Comparison of ENCODE assay signal across 12 cellular contexts in the genomic region with DNA sequence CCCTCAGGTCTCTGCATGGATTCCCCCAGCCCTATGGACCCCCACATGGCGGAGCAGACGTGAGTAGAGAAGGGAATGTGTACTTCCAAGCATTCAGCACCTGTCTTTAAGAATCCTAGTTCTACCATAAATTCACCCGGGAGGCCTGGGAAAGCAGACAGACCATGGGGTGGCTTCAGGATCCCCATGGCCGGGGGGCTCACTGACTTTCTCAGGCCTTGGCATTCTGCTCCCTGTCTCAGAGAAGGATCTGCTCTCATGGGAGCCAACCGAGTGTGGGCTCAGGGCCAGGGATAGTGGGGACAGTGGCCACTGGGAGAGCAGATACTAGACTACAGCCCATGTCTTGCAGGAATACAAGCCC. TPM values are rescaled to one million over a fixed set of nuclear protein-coding genes. Genes with fewer than 3 reads are reported as not detected.
DNase-seq lines count a peak whose midpoint lies in the region; ATAC-seq, FAIRE-seq and TF ChIP-seq lines count a peak whose summit lies in the region.
"Had no signal": no experiment of that assay in that cellular context is flagged by ENCODE, and none has a peak within 500 bp of the region (broad histone marks: within the 10 kb centered on the region; RNA-seq: fewer than 3 reads in every experiment).

No MANE protein-coding gene starts in this region.

- H3K36me3 Mint-ChIP-seq in activated naive CD4-positive, alpha-beta T cell treated with anti-CD3 and anti-CD28 coated beads, Interleukin-2, amount 10 ng/mL, durations not matched to agents 7 days and 5 days: peaks cover 74% of the 10 kb centered on the region
- peaks cover 37% of the 10 kb centered on the region for H3K36me3 Mint-ChIP-seq in activated naive CD8-positive, alpha-beta T cell treated with anti-CD3 and anti-CD28 coated beads, Interleukin-2, amount 10 ng/mL, durations not matched to agents 7 days and 5 days

- 30% methylated on average over 4 of the region's 5 CpGs for WGBS in right lobe of liver (ENCODE audit: insufficient coverage, low coverage, low lambda C conversion rate, missing lambda C conversion rate)
- 93% methylated on average over 5 of the region's 5 CpGs for WGBS in thymus

- intact Hi-C loops in right lobe of liver (cut with DNase I) (no loop called here), gastrocnemius medialis (cut with DNase I; ENCODE audit: low total_unique reads) (no loop called here)

- no peak for TF ChIP-seq CTCF in right lobe of liver (IDR thresholded peaks at IDR 0.05)
- no peak for TF ChIP-seq CTCF in gastrocnemius medialis (IDR thresholded peaks at IDR 0.05 in 4 of 5, conservative IDR thresholded peaks at IDR 0.05 in 1 of 5)

- H3K27me3 Mint-ChIP-seq in activated naive CD4-positive, alpha-beta T cell treated with anti-CD3 and anti-CD28 coated beads, Interleukin-2, amount 10 ng/mL, durations not matched to agents 7 days and 5 days: peaks cover 4% of the 10 kb centered on the region
- H3K27me3 Mint-ChIP-seq in activated naive CD8-positive, alpha-beta T cell treated with anti-CD3 and anti-CD28 coated beads, Interleukin-2, amount 10 ng/mL, durations not matched to agents 7 days and 5 days: no peaks in the 10 kb centered on the region

- no peaks in the 10 kb centered on the region for H3K27me3 ChIP-seq in right lobe of liver
- no peaks in the 10 kb centered on the region for H3K27me3 ChIP-seq in thymus (ENCODE audit: control insufficient read depth, insufficient read depth)
- H3K27me3 ChIP-seq in gastrocnemius medialis: no peaks in the 10 kb centered on the region

- H3K4me3 ChIP-seq in right lobe of liver (peak overlapping the region in 2 of 3 donors; percentile 5 to 12), thymus (ENCODE audit: low read length) (no peak overlapping the region), gastrocnemius medialis (no peak overlapping the region)

- no peak for FAIRE-seq in GM12891 (lab: Jason Lieb, UNC)
- FAIRE-seq: bronchial epithelial cell, islet of Langerhans had no signal

- H3K4me1 ChIP-seq in right lobe of liver (peaks cover 0 to 35% (median 18%) of the 10 kb centered on the region in 4 donors), thymus (ENCODE audit: control insufficient read depth, insufficient read depth, low read length) (peaks cover 35% of the 10 kb centered on the region), gastrocnemius medialis (peaks cover 0 to 5% of the 10 kb centered on the region in 2 donors)

- ATAC-seq in activated naive CD8-positive, alpha-beta T cell treated with anti-CD3 and anti-CD28 coated beads, Interleukin-2, amount 10 ng/mL, durations not matched to agents 7 days and 5 days (ENCODE audit: low read depth): no peak
- peak in 1 of 4 donors; percentile 20 for ATAC-seq in right lobe of liver
- no peak for ATAC-seq in gastrocnemius medialis

- no peak for DNase-seq in activated naive CD4-positive, alpha-beta T cell treated with anti-CD3 and anti-CD28 coated beads, Interleukin-2, amount 10 ng/mL, durations not matched to agents 7 days and 5 days
- no peak for DNase-seq in activated naive CD4-positive, alpha-beta T cell (lab: John Stamatoyannopoulos, UW)
- DNase-seq in activated naive CD8-positive, alpha-beta T cell treated with anti-CD3 and anti-CD28 coated beads, Interleukin-2, amount 10 ng/mL, durations not matched to agents 7 days and 5 days: no peak
- DNase-seq in right lobe of liver (peak in 2 of 3 donors; percentile 66 to 75), GM12891 (ENCODE audit: insufficient read length, low spot score) (no peak), gastrocnemius medialis (no peak), mucosa of gallbladder (ENCODE audit: low spot score) (no peak)
- DNase-seq: COR-L47, T-helper 9 cell had no signal

- H3K27ac ChIP-seq in right lobe of liver (peak overlapping the region; percentile 49 to 86 (median 85)), thymus (ENCODE audit: low read depth) (peak overlapping the region; percentile 74), gastrocnemius medialis (peak overlapping the region in 1 of 4 donors; percentile 48)

- H3K9me3 ChIP-seq in right lobe of liver (no peaks in the 10 kb centered on the region), thymus (ENCODE audit: control insufficient read depth) (no peaks in the 10 kb centered on the region), gastrocnemius medialis (no peaks in the 10 kb centered on the region)

- no peaks in the 10 kb centered on the region for H3K9me3 Mint-ChIP-seq in activated naive CD4-positive, alpha-beta T cell treated with anti-CD3 and anti-CD28 coated beads, Interleukin-2, amount 10 ng/mL, durations not matched to agents 7 days and 5 days
- H3K9me3 Mint-ChIP-seq in activated naive CD8-positive, alpha-beta T cell treated with anti-CD3 and anti-CD28 coated beads, Interleukin-2, amount 10 ng/mL, durations not matched to agents 7 days and 5 days: no peaks in the 10 kb centered on the region

- H3K36me3 ChIP-seq in right lobe of liver (peaks cover 0 to 2% (median 0%) of the 10 kb centered on the region in 4 donors), thymus (ENCODE audit: control insufficient read depth, insufficient read depth) (peaks cover 38% of the 10 kb centered on the region), gastrocnemius medialis (no peaks in the 10 kb centered on the region)

- in situ Hi-C loops in gastrocnemius medialis (cut with MboI; ENCODE audit: low sequenced_read_pairs in 4 of 4): no loop called here

- peak overlapping the region; percentile 98 for H3K27ac Mint-ChIP-seq in activated naive CD4-positive, alpha-beta T cell treated with anti-CD3 and anti-CD28 coated beads, Interleukin-2, amount 10 ng/mL, durations not matched to agents 7 days and 5 days
- peak overlapping the region; percentile 84 for H3K27ac Mint-ChIP-seq in activated naive CD8-positive, alpha-beta T cell treated with anti-CD3 and anti-CD28 coated beads, Interleukin-2, amount 10 ng/mL, durations not matched to agents 7 days and 5 days

- H3K4me1 Mint-ChIP-seq in activated naive CD4-positive, alpha-beta T cell treated with anti-CD3 and anti-CD28 coated beads, Interleukin-2, amount 10 ng/mL, durations not matched to agents 7 days and 5 days: peaks cover 72% of the 10 kb centered on the region
- H3K4me1 Mint-ChIP-seq in activated naive CD8-positive, alpha-beta T cell treated with anti-CD3 and anti-CD28 coated beads, Interleukin-2, amount 10 ng/mL, durations not matched to agents 7 days and 5 days: peaks cover 43% of the 10 kb centered on the region

- peak overlapping the region; percentile 97 for H3K4me3 Mint-ChIP-seq in activated naive CD4-positive, alpha-beta T cell treated with anti-CD3 and anti-CD28 coated beads, Interleukin-2, amount 10 ng/mL, durations not matched to agents 7 days and 5 days
- H3K4me3 Mint-ChIP-seq in activated naive CD8-positive, alpha-beta T cell treated with anti-CD3 and anti-CD28 coated beads, Interleukin-2, amount 10 ng/mL, durations not matched to agents 7 days and 5 days: peak overlapping the region; percentile 90

- TF ChIP-seq POLR2A in right lobe of liver (IDR thresholded peaks at IDR 0.05) (no peak), GM12891 (IDR thresholded peaks at IDR 0.05; ENCODE audit: low read depth, low read length) (no peak), gastrocnemius medialis (IDR thresholded peaks at IDR 0.05) (no peak)

- CTCF ChIA-PET in activated naive CD4-positive, alpha-beta T cell treated with anti-CD3 and anti-CD28 coated beads, Interleukin-2, amount 10 ng/mL, durations not matched to agents 7 days and 5 days (lab: Charles Lee): interaction anchor here (1.7 kb wide), 1 partner anchor 21 kb away, joined by 9 read pairs; the partner anchor contains the start of gene AP5S1

- POLR2A ChIA-PET in activated naive CD8-positive, alpha-beta T cell treated with anti-CD3 and anti-CD28 coated beads, Interleukin-2, amount 10 ng/mL, durations not matched to agents 7 days and 5 days (lab: Charles Lee): interaction anchor here (0.7 to 4.6 kb wide), 3 partner anchors 14 to 258 kb away, joined by 4 to 59 read pairs (median 7); no protein-coding TSS in a partner anchor

TF ChIP-seq in GM12891, 5 proteins besides CTCF, POLR2A, EP300 and RAD21:
- TF ChIP-seq POU2F2 (IDR thresholded peaks at IDR 0.05; ENCODE audit: low read depth, low read length): no peak
- no peak for TF ChIP-seq POLR2AphosphoS5 (IDR thresholded peaks at IDR 0.05; ENCODE audit: low read depth, low read length)
- TF ChIP-seq TAF1 (IDR thresholded peaks at IDR 0.05; ENCODE audit: low read depth, low read length): no peak

RNA-seq across cellular contexts. Expression of gene CDC25B, which starts 2.3 kb away (rescaled TPM):
- 100 to 1,000 TPM; 263 to 264 TPM for total RNA-seq in activated naive CD8-positive, alpha-beta T cell treated with anti-CD3 and anti-CD28 coated beads, Interleukin-2, amount 10 ng/mL, durations not matched to agents 7 days and 5 days
- total RNA-seq in right lobe of liver (10 to 100 TPM; 10.9 to 28.7 (median 16.5) TPM), gastrocnemius medialis (10 to 100 TPM in 2 of 4 donors, 1 to 10 TPM in 2; 2.3 to 17.3 (median 10.1) TPM), mucosa of gallbladder (38.9 TPM)
- polyA plus RNA-seq in thymus: 56.4 TPM
- polyA plus RNA-seq in GM12891 (2012; ENCODE audit: low read depth, missing spikeins): 20.1 TPM

RNA-seq across cellular contexts. Expression of gene CENPB, which starts 11.8 kb away (rescaled TPM):
- 10 to 100 TPM; 63.3 to 65.7 TPM for total RNA-seq in activated naive CD8-positive, alpha-beta T cell treated with anti-CD3 and anti-CD28 coated beads, Interleukin-2, amount 10 ng/mL, durations not matched to agents 7 days and 5 days
- 10 to 100 TPM; 27.8 to 43.1 (median 31.6) TPM for total RNA-seq in right lobe of liver
- polyA plus RNA-seq in thymus: 36.2 TPM
- polyA plus RNA-seq in GM12891 (2012; ENCODE audit: low read depth, missing spikeins): 26.5 TPM
- 100 to 1,000 TPM in 3 of 4 donors, 10 to 100 TPM in 1; 67.5 to 186 (median 143) TPM for total RNA-seq in gastrocnemius medialis
- 109 TPM for total RNA-seq in mucosa of gallbladder

RNA-seq across cellular contexts. Expression of gene SPEF1, which starts 17.1 kb away (rescaled TPM):
- not detected for total RNA-seq in activated naive CD8-positive, alpha-beta T cell treated with anti-CD3 and anti-CD28 coated beads, Interleukin-2, amount 10 ng/mL, durations not matched to agents 7 days and 5 days
- not detected for total RNA-seq in right lobe of liver
- polyA plus RNA-seq in thymus: 0.16 TPM
- polyA plus RNA-seq in GM12891 (2012; ENCODE audit: low read depth, missing spikeins): 0.05 TPM
- not detected for total RNA-seq in gastrocnemius medialis
- total RNA-seq in mucosa of gallbladder: 0.75 TPM

RNA-seq across cellular contexts. Expression of gene AP5S1, which starts 22.0 kb away (rescaled TPM):
- total RNA-seq in activated naive CD8-positive, alpha-beta T cell treated with anti-CD3 and anti-CD28 coated beads, Interleukin-2, amount 10 ng/mL, durations not matched to agents 7 days and 5 days: 10 to 100 TPM; 11.1 to 12.5 TPM
- total RNA-seq in right lobe of liver: 10 to 100 TPM in 3 of 6 experiments, 1 to 10 TPM in 3; 7.7 to 16.1 (median 9.5) TPM
- polyA plus RNA-seq in thymus: 8.4 TPM
- 6.9 TPM for polyA plus RNA-seq in GM12891 (2012; ENCODE audit: low read depth, missing spikeins)
- 10 to 100 TPM; 11.6 to 20.9 (median 17.3) TPM for total RNA-seq in gastrocnemius medialis
- 16.2 TPM for total RNA-seq in mucosa of gallbladder

RNA-seq across cellular contexts. Expression of gene ADISSP, which starts 30.8 kb away (rescaled TPM):
- 10 to 100 TPM; 21.9 to 22.1 TPM for total RNA-seq in activated naive CD8-positive, alpha-beta T cell treated with anti-CD3 and anti-CD28 coated beads, Interleukin-2, amount 10 ng/mL, durations not matched to agents 7 days and 5 days
- 10 to 100 TPM in 3 of 6 experiments, 1 to 10 TPM in 3; 9.6 to 11.7 (median 9.9) TPM for total RNA-seq in right lobe of liver
- 21.4 TPM for polyA plus RNA-seq in thymus
- polyA plus RNA-seq in GM12891 (2012; ENCODE audit: low read depth, missing spikeins): 22.8 TPM
- 10 to 100 TPM in 2 of 4 donors, 1 to 10 TPM in 2; 5.9 to 16.4 (median 9.6) TPM for total RNA-seq in gastrocnemius medialis
- total RNA-seq in mucosa of gallbladder: 61.1 TPM

Comparison
In these comparisons a context has a peak if more than half of its experiments do, and no peak if none do; other contexts are left out.
1. DNase-seq: peak in right lobe of liver (2 of 3); none in activated naive CD4-positive, alpha-beta T cell treated with anti-CD3 and anti-CD28 coated beads, Interleukin-2, amount 10 ng/mL, durations not matched to agents 7 days and 5 days (single experiment), activated naive CD4-positive, alpha-beta T cell (0 of 4), activated naive CD8-positive, alpha-beta T cell treated with anti-CD3 and anti-CD28 coated beads, Interleukin-2, amount 10 ng/mL, durations not matched to agents 7 days and 5 days (single experiment), GM12891 (single experiment), gastrocnemius medialis (0 of 2) and mucosa of gallbladder (single experiment).
2. H3K4me3 ChIP-seq: peak in right lobe of liver (2 of 3); none in thymus (single experiment) and gastrocnemius medialis (0 of 4).